Comparison of ENCODE assay signal across 1 cellular context in genomic region chr19:9937001-9937411, GRCh38.
TF ChIP-seq lines count a peak whose summit lies in the region.

No MANE protein-coding gene starts in this region.

TF ChIP-seq in H1, 55 proteins besides CTCF, POLR2A, EP300 and RAD21:
- TF ChIP-seq BCL11A (IDR thresholded peaks at IDR 0.05; ENCODE audit: low read depth in 2 of 2, low read length in 2 of 2) (no peak), TCF12 (IDR thresholded peaks at IDR 0.05; ENCODE audit: low read depth, low read length) (0 out of 2 replicates have a peak, but pooled peaks have one; percentile 17), RFX5 (IDR thresholded peaks at IDR 0.05; ENCODE audit: borderline replicate concordance, low read depth, low read length) (no peak), TEAD4 (IDR thresholded peaks at IDR 0.05; ENCODE audit: low read depth, low read length) (no peak), SP2 (IDR thresholded peaks at IDR 0.05; ENCODE audit: low read length) (no peak), CHD1 (IDR thresholded peaks at IDR 0.05; ENCODE audit: low read depth, low read length) (no peak), RBBP5 (IDR thresholded peaks at IDR 0.05; ENCODE audit: borderline replicate concordance, low read depth, low read length) (0 out of 2 replicates have a peak, but pooled peaks have one; percentile 34), JUND (IDR thresholded peaks at IDR 0.05; ENCODE audit: low read length) (no peak), KDM1A (IDR thresholded peaks at IDR 0.05; ENCODE audit: borderline replicate concordance, low read length) (no peak), SP1 (IDR thresholded peaks at IDR 0.05; ENCODE audit: low read depth, low read length) (0 out of 2 replicates have a peak, but pooled peaks have one; percentile 12), CEBPB (IDR thresholded peaks at IDR 0.05; ENCODE audit: low read depth, low read length) (no peak), GTF2F1 (IDR thresholded peaks at IDR 0.05; ENCODE audit: borderline replicate concordance, low read depth, low read length) (no peak), ATF2 (IDR thresholded peaks at IDR 0.05; ENCODE audit: low read length) (no peak), SAP30 (IDR thresholded peaks at IDR 0.05; ENCODE audit: insufficient read depth, insufficient replicate concordance, low read length) (no peak), GABPA (IDR thresholded peaks at IDR 0.05; ENCODE audit: borderline replicate concordance, insufficient read depth, low read length) (no peak), ASH2L (IDR thresholded peaks at IDR 0.05; ENCODE audit: low read length) (peak; percentile 35), FOSL1 (IDR thresholded peaks at IDR 0.05; ENCODE audit: insufficient read depth, low read depth, low read length) (no peak), EZH2 (IDR thresholded peaks at IDR 0.05; ENCODE audit: low read depth, low read length, severe bottlenecking) (no peak), POU5F1 (IDR thresholded peaks at IDR 0.05; ENCODE audit: low read depth, low read length) (peak; percentile 33; the same call in 1 of the 2 replicates), BACH1 (IDR thresholded peaks at IDR 0.05; ENCODE audit: low read length) (peak; percentile 22; the same call in 1 of the 2 replicates), RXRA (IDR thresholded peaks at IDR 0.05; ENCODE audit: insufficient read depth, low read depth, low read length) (no peak), CHD2 (IDR thresholded peaks at IDR 0.05; ENCODE audit: low read length) (no peak), TAF7 (optimal IDR thresholded peaks at IDR 0.05; ENCODE audit: borderline replicate concordance, low read depth, low read length) (no peak)
